ENCODE assay signal across 17 cellular contexts in genomic region chr3:9158865-9159630, GRCh38.
A peak's percentile ranks its signal among the peaks of the same experiment; 100 is the strongest.
DNase-seq lines count a peak whose midpoint lies in the region; TF ChIP-seq lines count a peak whose summit lies in the region.
"Had no signal": no experiment of that assay in that cellular context is flagged by ENCODE, and none has a peak within 500 bp of the region (broad histone marks: within the 10 kb centered on the region; RNA-seq: fewer than 3 reads in every experiment).

No MANE protein-coding gene starts in this region.

- H3K4me3 Mint-ChIP-seq in glutamatergic neuron (ENCODE audit: unreplicated experiment) = no peak overlapping the region
- H3K4me3 Mint-ChIP-seq: GM23338 had no signal

- CTCF ChIA-PET in HEK293T (lab: Yijun Ruan, JAX) = no interaction called here

- H3K36me3 Mint-ChIP-seq in glutamatergic neuron (ENCODE audit: unreplicated experiment) = no peaks in the 10 kb centered on the region

- POLR2A ChIA-PET in HEK293T (lab: Yijun Ruan, JAX) = no interaction called here

- H3K9me3 Mint-ChIP-seq in glutamatergic neuron (ENCODE audit: unreplicated experiment) = peaks cover 10% of the 10 kb centered on the region
- H3K9me3 Mint-ChIP-seq: GM23338 had no signal

- H3K27me3 Mint-ChIP-seq in glutamatergic neuron (ENCODE audit: unreplicated experiment) = peaks cover 5% of the 10 kb centered on the region

- DNase-seq in activated effector memory CD4-positive, alpha-beta T cell treated with anti-CD3 and anti-CD28 coated beads, Interleukin-2, amount 50 U/mL, for 16 hours = peak; percentile 21
- no peak for DNase-seq in activated effector memory CD4-positive, alpha-beta T cell treated with Interleukin-2 at 50 U/mL for 16 hours
- DNase-seq in NCI-H345 (lab: John Stamatoyannopoulos, UW) (peak; percentile 73), glutamatergic neuron (no peak), HEK293T (ENCODE audit: extremely low spot score) (no peak), CD1c-positive myeloid dendritic cell (ENCODE audit: extremely low spot score) (no peak)
- DNase-seq in central memory CD4-positive, alpha-beta T cell = no peak
- DNase-seq: Calu3, DND-41, GDM1, Karpas-422, MG63, NCI-H1092, NCI-H1694, NCI-H446 treated with DMSO at 0.1 percent for 48 hours, Peyer's patch had no signal

- TF ChIP-seq CTCF in glutamatergic neuron (IDR thresholded peaks at IDR 0.05; ENCODE audit: partially characterized antibody, unreplicated experiment) = no peak

- H3K4me1 Mint-ChIP-seq in glutamatergic neuron (ENCODE audit: low read depth, unreplicated experiment) = peaks cover 44% of the 10 kb centered on the region

- H3K27ac Mint-ChIP-seq in glutamatergic neuron (ENCODE audit: unreplicated experiment) = peak overlapping the region; percentile 39
- H3K27ac Mint-ChIP-seq: GM23338 had no signal

TF ChIP-seq in HEK293T, 16 proteins besides CTCF, POLR2A, EP300 and RAD21:
- no peak for TF ChIP-seq SP1 (IDR thresholded peaks at IDR 0.05)
- TF ChIP-seq FOXM1 (IDR thresholded peaks at IDR 0.05; ENCODE audit: borderline replicate concordance) = no peak
- no peak for TF ChIP-seq HDGF (IDR thresholded peaks at IDR 0.05; ENCODE audit: borderline replicate concordance)
- TF ChIP-seq CTBP1 (IDR thresholded peaks at IDR 0.05; ENCODE audit: borderline replicate concordance) = no peak
- no peak for TF ChIP-seq SUZ12 (IDR thresholded peaks at IDR 0.05)
- TF ChIP-seq NFRKB (IDR thresholded peaks at IDR 0.05) = no peak
- no peak for TF ChIP-seq BHLHE40 (IDR thresholded peaks at IDR 0.05; ENCODE audit: borderline replicate concordance)
- no peak for TF ChIP-seq ELF4 (IDR thresholded peaks at IDR 0.05)
- TF ChIP-seq PKNOX1 (IDR thresholded peaks at IDR 0.05) = no peak
- no peak for TF ChIP-seq FOXA1 (IDR thresholded peaks at IDR 0.05)
- TF ChIP-seq FOXK2 (IDR thresholded peaks at IDR 0.05) = no peak
- TF ChIP-seq LEF1 (IDR thresholded peaks at IDR 0.05; ENCODE audit: borderline replicate concordance) = no peak
- TF ChIP-seq L3MBTL2 (conservative IDR thresholded peaks at IDR 0.05) = no peak
- TF ChIP-seq ARNT (IDR thresholded peaks at IDR 0.05) = no peak
- no peak for TF ChIP-seq ZNF384 (IDR thresholded peaks at IDR 0.05)
- TF ChIP-seq TARDBP (IDR thresholded peaks at IDR 0.05) = no peak
TF ChIP-seq in HEK293T: peak in this region for 0.

Comparison
In these comparisons a context has a peak if more than half of its experiments do, and no peak if none do; other contexts are left out.
1. DNase-seq: peak in activated effector memory CD4-positive, alpha-beta T cell treated with anti-CD3 and anti-CD28 coated beads, Interleukin-2, amount 50 U/mL, for 16 hours (single experiment) and NCI-H345 (single experiment); none in activated effector memory CD4-positive, alpha-beta T cell treated with Interleukin-2 at 50 U/mL for 16 hours (single experiment), glutamatergic neuron (single experiment), HEK293T (single experiment), central memory CD4-positive, alpha-beta T cell (single experiment) and CD1c-positive myeloid dendritic cell (single experiment).